22 cellular contexts compared by ENCODE assay signal in genomic region chr10:75877877-75878276, GRCh38.
"Had no signal": no experiment of that assay in that cellular context is flagged by ENCODE, and none has a peak within 500 bp of the region (broad histone marks: within the 10 kb centered on the region; RNA-seq: fewer than 3 reads in every experiment).

No MANE protein-coding gene starts in this region.

- H3K27ac ChIP-seq: colonic mucosa, esophagus squamous epithelium, lower lobe of right lung, neural progenitor cell, parathyroid adenoma, suprapubic skin, transverse colon, vagina had no signal

- H3K27me3 ChIP-seq: colonic mucosa, esophagus squamous epithelium, neural progenitor cell, suprapubic skin, transverse colon, vagina had no signal

- H3K9me3 ChIP-seq: colonic mucosa, esophagus squamous epithelium, lower lobe of right lung, suprapubic skin, transverse colon, vagina had no signal

- H3K36me3 ChIP-seq: colonic mucosa, esophagus squamous epithelium, lower lobe of right lung, neural progenitor cell, suprapubic skin, transverse colon, vagina had no signal

- DNase-seq: colonic mucosa; effector CD8-positive, alpha-beta T cell; esophagus squamous epithelium; foreskin melanocyte; hypothalamus; immature natural killer cell; islet precursor cell; left ventricle myocardium superior; lower lobe of right lung; natural killer cell; stimulated activated CD4-positive, alpha-beta T cell treated with anti-CD3 and anti-CD28 coated beads, Interleukin-12 subunit alpha, Interleukin-12 subunit beta, amount 100 ng/mL, for 4 hours; stimulated activated CD4-positive, alpha-beta T cell treated with anti-CD3 and anti-CD28 coated beads, Interleukin-1b, Interleukin-23, amount 100 ng/mL, for 48 hours; stimulated activated CD4-positive, alpha-beta T cell treated with anti-CD3 and anti-CD28 coated beads, Interleukin-4, amount 100 ng/mL, for 1 hour; stimulated activated CD8-positive, alpha-beta memory T cell treated with anti-CD3 and anti-CD28 coated beads, Interleukin-4, amount 100 ng/mL, for 48 hours; stimulated activated naive CD4-positive, alpha-beta T cell; stimulated activated naive CD8-positive, alpha-beta T cell treated with anti-CD3 and anti-CD28 coated beads, Interleukin-15, amount 100 ng/mL, for 72 hours; transverse colon had no signal

- H3K4me3 ChIP-seq: colonic mucosa, esophagus squamous epithelium, lower lobe of right lung, neural progenitor cell, smooth muscle cell, suprapubic skin, transverse colon, vagina had no signal
